Comparison of ENCODE assay signal across 16 cellular contexts in genomic region chr14:23443881-23444280, GRCh38. TPM values are rescaled to one million over a fixed set of nuclear protein-coding genes. Genes with fewer than 3 reads are reported as not detected.
"Had no signal": no experiment of that assay in that cellular context is flagged by ENCODE, and none has a peak within 500 bp of the region (broad histone marks: within the 10 kb centered on the region; RNA-seq: fewer than 3 reads in every experiment).

No MANE protein-coding gene starts in this region.

- ATAC-seq: activated CD8-positive, alpha-beta T cell treated with anti-CD3 and anti-CD28 coated beads, Interleukin-2, amount 10 ng/mL, durations not matched to agents 7 days and 5 days; esophagus mucosa; lower lobe of right lung; pancreas; WTC11 had no signal

- H3K27ac ChIP-seq: ascending aorta, lower lobe of right lung, pancreas, suprapubic skin, upper lobe of left lung had no signal

- H3K4me3 ChIP-seq: ascending aorta, lower lobe of right lung, pancreas, suprapubic skin, upper lobe of left lung had no signal

- H3K9me3 ChIP-seq: ascending aorta, lower lobe of right lung, pancreas, suprapubic skin, upper lobe of left lung had no signal

- H3K27me3 ChIP-seq: ascending aorta, pancreas, suprapubic skin, upper lobe of left lung had no signal

- DNase-seq: activated CD4-positive, alpha-beta T cell treated with anti-CD3 and anti-CD28 coated beads for 4 hours; activated CD8-positive, alpha-beta T cell treated with anti-CD3 and anti-CD28 coated beads, Interleukin-2, amount 10 ng/mL, durations not matched to agents 7 days and 5 days; activated naive CD4-positive, alpha-beta T cell treated with anti-CD3 and anti-CD28 coated beads for 36 hours; lower lobe of right lung; small intestine; stimulated activated CD4-positive, alpha-beta T cell treated with anti-CD3 and anti-CD28 coated beads, Interleukin-4, amount 100 ng/mL, for 24 hours; T-helper 2 cell; upper lobe of left lung had no signal

- H3K4me1 ChIP-seq: ascending aorta, lower lobe of right lung, upper lobe of left lung had no signal

- H3K36me3 ChIP-seq: ascending aorta, lower lobe of right lung, pancreas, suprapubic skin, upper lobe of left lung had no signal

RNA-seq across cellular contexts. Expression of gene MYH7, which starts 8.4 kb away (rescaled TPM):
- total RNA-seq: activated CD8-positive, alpha-beta T cell treated with anti-CD3 and anti-CD28 coated beads, Interleukin-2, amount 10 ng/mL, durations not matched to agents 7 days and 5 days; activated naive CD4-positive, alpha-beta T cell treated with anti-CD3 and anti-CD28 coated beads for 36 hours; activated T-helper 2 cell treated with anti-CD3 and anti-CD28 coated beads, Interferon-gamma antibody, Interleukin-2, Interleukin-4, amounts not matched to agents 10 μg/mL and 5 μg/mL and 100 μg/mL, durations not matched to agents 14 hours and 24 hours and 36 hours; ascending aorta; renal cortical epithelial cell; suprapubic skin; upper lobe of left lung; WTC11 had no signal

RNA-seq across cellular contexts. Expression of gene MYH6, which starts 35.8 kb away (rescaled TPM):
- total RNA-seq: activated CD8-positive, alpha-beta T cell treated with anti-CD3 and anti-CD28 coated beads, Interleukin-2, amount 10 ng/mL, durations not matched to agents 7 days and 5 days; activated naive CD4-positive, alpha-beta T cell treated with anti-CD3 and anti-CD28 coated beads for 36 hours; ascending aorta; esophagus mucosa; neural crest cell; renal cortical epithelial cell; suprapubic skin; upper lobe of left lung had no signal
